Comparison of ENCODE assay signal across 22 cellular contexts in the genomic region with DNA sequence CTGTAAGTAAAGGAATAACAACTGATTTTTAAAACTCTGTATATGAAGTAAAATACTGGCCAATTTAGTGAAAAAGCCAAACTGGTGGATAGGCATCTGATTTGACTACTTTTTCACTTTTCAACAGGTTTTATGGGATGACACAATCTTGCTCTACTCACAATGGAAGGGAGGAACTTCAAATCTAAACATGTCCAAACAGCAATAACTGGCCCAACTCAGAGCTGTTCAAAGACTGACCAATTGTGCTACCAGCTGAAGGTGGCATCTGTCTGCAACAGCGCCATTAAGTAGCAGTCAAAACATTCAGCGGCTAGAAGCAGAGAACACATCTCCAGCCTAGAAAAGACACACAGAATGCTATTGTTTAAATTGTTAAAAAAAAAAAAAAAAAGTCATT. TPM values are rescaled to one million over a fixed set of nuclear protein-coding genes. Genes with fewer than 3 reads are reported as not detected.
DNase-seq lines count a peak whose midpoint lies in the region; ATAC-seq and TF ChIP-seq lines count a peak whose summit lies in the region.
"Had no signal": no experiment of that assay in that cellular context is flagged by ENCODE, and none has a peak within 500 bp of the region (broad histone marks: within the 10 kb centered on the region; RNA-seq: fewer than 3 reads in every experiment).

No MANE protein-coding gene starts in this region.

- intact Hi-C loops in MCF 10A (cut with micrococcal nuclease): no loop called here
- intact Hi-C loops in breast epithelium (cut with DNase I; ENCODE audit: low total_unique reads): no loop called here
- intact Hi-C loops in head of caudate nucleus (cut with DNase I): no loop called here
- intact Hi-C loops in testis (cut with DNase I; ENCODE audit: low total_unique reads): no loop called here

- POLR2A ChIA-PET in MCF 10A (lab: Yijun Ruan, JAX): interaction anchor here (0.9 to 16.5 kb wide), 15 partner anchors 10 to 515 kb away, joined by 3 to 556 read pairs (median 4); partner anchors contain the start of genes ARMC2, CEP57L1, FOXO3 and SESN1

- WGBS in testis, 2 donors: 71 to 75% methylated on average over 2 of the region's 2 CpGs

- no peaks in the 10 kb centered on the region for H3K27me3 Mint-ChIP-seq in MCF 10A (ENCODE audit: insufficient read depth, unreplicated experiment)
- H3K27me3 Mint-ChIP-seq: activated CD4-positive, alpha-beta T cell treated with anti-CD3 and anti-CD28 coated beads, Interleukin-2, amount 10 ng/mL, durations not matched to agents 7 days and 5 days had no signal

- H3K36me3 ChIP-seq in breast epithelium: no peaks in the 10 kb centered on the region
- no peaks in the 10 kb centered on the region for H3K36me3 ChIP-seq in RWPE2 (ENCODE audit: low read depth)
- H3K36me3 ChIP-seq in testis (ENCODE audit: low read depth, missing control alignments): no peaks in the 10 kb centered on the region
- H3K36me3 ChIP-seq: colonic mucosa, thoracic aorta had no signal

- H3K27me3 ChIP-seq in breast epithelium (no peaks in the 10 kb centered on the region), RWPE2 (ENCODE audit: insufficient read depth, poor library complexity, severe bottlenecking) (no peaks in the 10 kb centered on the region), testis (no peaks in the 10 kb centered on the region)
- H3K27me3 ChIP-seq: colonic mucosa had no signal

- no TSS peak for BruUV-seq in MCF 10A (replicated peaks; lab: Mats Ljungman, UMichigan)

- H3K4me1 ChIP-seq in breast epithelium: no peaks in the 10 kb centered on the region
- H3K4me1 ChIP-seq in RWPE2 (ENCODE audit: insufficient read depth, poor library complexity, severe bottlenecking): peaks cover 20% of the 10 kb centered on the region
- peaks cover 23% of the 10 kb centered on the region for H3K4me1 ChIP-seq in testis
- H3K4me1 ChIP-seq: colonic mucosa had no signal

- H3K9me3 ChIP-seq in breast epithelium: no peaks in the 10 kb centered on the region
- H3K9me3 ChIP-seq in RWPE2 (ENCODE audit: severe bottlenecking): no peaks in the 10 kb centered on the region
- H3K9me3 ChIP-seq in testis: no peaks in the 10 kb centered on the region
- H3K9me3 ChIP-seq: colonic mucosa, thoracic aorta had no signal

- TF ChIP-seq CTCF in MCF 10A (IDR thresholded peaks at IDR 0.05; ENCODE audit: unreplicated experiment): no peak
- TF ChIP-seq CTCF in breast epithelium (IDR thresholded peaks at IDR 0.05): no peak
- peak; percentile 7 for TF ChIP-seq CTCF in RWPE2 (IDR thresholded peaks at IDR 0.05; ENCODE audit: poor library complexity, severe bottlenecking)
- no peak for TF ChIP-seq CTCF in testis (IDR thresholded peaks at IDR 0.05)

- peak; percentile 41 for DNase-seq in MCF 10A (ENCODE audit: unreplicated experiment)
- DNase-seq in breast epithelium (ENCODE audit: low spot score in 2 of 2): no peak
- no peak for DNase-seq in RWPE2 (ENCODE audit: low spot score)
- peak in 33 of 42 donors; percentile 10 to 76 (median 41) for DNase-seq in head of caudate nucleus
- no peak for DNase-seq in testis
- no peak for DNase-seq in DMS79 (lab: John Stamatoyannopoulos, UW)
- no peak for DNase-seq in activated CD4-positive, alpha-beta T cell treated with anti-CD3 and anti-CD28 coated beads for 1 hour
- no peak for DNase-seq in activated naive CD4-positive, alpha-beta T cell treated with anti-CD3 and anti-CD28 coated beads, Interleukin-2, amount 50 U/mL, for 72 hours (ENCODE audit: low spot score in 2 of 2)
- DNase-seq: activated CD4-positive, alpha-beta T cell treated with anti-CD3 and anti-CD28 coated beads, Interleukin-2, amount 10 ng/mL, durations not matched to agents 7 days and 5 days; activated CD8-positive, alpha-beta memory T cell treated with anti-CD3 and anti-CD28 coated beads, Interleukin-2, amount 50 U/mL, for 4 hours; activated naive CD8-positive, alpha-beta T cell treated with anti-CD3 and anti-CD28 coated beads, Interleukin-2, amount 10 ng/mL, durations not matched to agents 7 days and 5 days; colonic mucosa; GF-D8; kidney; naive thymus-derived CD4-positive, alpha-beta T cell; NCI-H1048; NCI-H2081; NCI-H510A treated with DMSO at 0.1 percent for 48 hours; SIG-M5 had no signal

- CTCF ChIA-PET in MCF 10A (lab: Yijun Ruan, JAX): interaction anchor here (0.5 to 2.7 kb wide), 10 partner anchors 11 to 741 kb away, joined by 3 to 11 read pairs (median 4); no protein-coding TSS in a partner anchor

- peaks cover 5% of the 10 kb centered on the region for H3K9me3 Mint-ChIP-seq in MCF 10A (ENCODE audit: unreplicated experiment)
- H3K9me3 Mint-ChIP-seq in activated naive CD4-positive, alpha-beta T cell treated with anti-CD3 and anti-CD28 coated beads, Interleukin-2, amount 50 U/mL, for 72 hours: peaks cover 0 to 4% of the 10 kb centered on the region in 2 donors
- H3K9me3 Mint-ChIP-seq: activated CD4-positive, alpha-beta T cell treated with anti-CD3 and anti-CD28 coated beads, Interleukin-2, amount 10 ng/mL, durations not matched to agents 7 days and 5 days had no signal

- no peak for TF ChIP-seq POLR2A in breast epithelium (IDR thresholded peaks at IDR 0.05)
- no peak for TF ChIP-seq POLR2A in testis (IDR thresholded peaks at IDR 0.05)

- peaks cover 25% of the 10 kb centered on the region for H3K4me1 Mint-ChIP-seq in MCF 10A (ENCODE audit: insufficient read depth, unreplicated experiment)

- H3K4me3 Mint-ChIP-seq in MCF 10A (ENCODE audit: unreplicated experiment): no peak overlapping the region
- H3K4me3 Mint-ChIP-seq: activated CD4-positive, alpha-beta T cell treated with anti-CD3 and anti-CD28 coated beads, Interleukin-2, amount 10 ng/mL, durations not matched to agents 7 days and 5 days; activated naive CD8-positive, alpha-beta T cell treated with anti-CD3 and anti-CD28 coated beads, Interleukin-2, amount 10 ng/mL, durations not matched to agents 7 days and 5 days; naive thymus-derived CD4-positive, alpha-beta T cell; stimulated activated effector memory CD8-positive, alpha-beta T cell treated with anti-CD3 and anti-CD28 coated beads, Interleukin-12 subunit alpha, Interleukin-12 subunit beta, amount 100 ng/mL, for 72 hours had no signal

- no peaks in the 10 kb centered on the region for H3K36me3 Mint-ChIP-seq in MCF 10A (ENCODE audit: insufficient read depth, unreplicated experiment)
- H3K36me3 Mint-ChIP-seq in activated naive CD4-positive, alpha-beta T cell treated with anti-CD3 and anti-CD28 coated beads, Interleukin-2, amount 50 U/mL, for 72 hours: peaks cover 4 to 11% of the 10 kb centered on the region in 2 donors
- H3K36me3 Mint-ChIP-seq: stimulated activated effector memory CD8-positive, alpha-beta T cell treated with anti-CD3 and anti-CD28 coated beads, Interleukin-12 subunit alpha, Interleukin-12 subunit beta, amount 100 ng/mL, for 72 hours had no signal

- H3K27ac ChIP-seq in breast epithelium (no peak overlapping the region), RWPE2 (ENCODE audit: poor library complexity, severe bottlenecking) (peak overlapping the region; percentile 9), testis (peak overlapping the region; percentile 49 to 79)
- H3K27ac ChIP-seq: colonic mucosa, thoracic aorta had no signal

- peak; percentile 85 for ATAC-seq in RWPE2 (ENCODE audit: low read depth)
- no peak for ATAC-seq in activated naive CD4-positive, alpha-beta T cell treated with anti-CD3 and anti-CD28 coated beads, Interleukin-2, amount 50 U/mL, for 72 hours
- ATAC-seq: naive thymus-derived CD4-positive, alpha-beta T cell; stimulated activated effector memory CD8-positive, alpha-beta T cell treated with anti-CD3 and anti-CD28 coated beads, Interleukin-12 subunit alpha, Interleukin-12 subunit beta, amount 100 ng/mL, for 72 hours had no signal

- H3K27ac Mint-ChIP-seq in MCF 10A (ENCODE audit: low read depth, unreplicated experiment): peak overlapping the region; percentile 70
- H3K27ac Mint-ChIP-seq in activated naive CD4-positive, alpha-beta T cell treated with anti-CD3 and anti-CD28 coated beads, Interleukin-2, amount 50 U/mL, for 72 hours: no peak overlapping the region
- H3K27ac Mint-ChIP-seq: activated CD4-positive, alpha-beta T cell treated with anti-CD3 and anti-CD28 coated beads, Interleukin-2, amount 10 ng/mL, durations not matched to agents 7 days and 5 days; activated naive CD8-positive, alpha-beta T cell treated with anti-CD3 and anti-CD28 coated beads, Interleukin-2, amount 10 ng/mL, durations not matched to agents 7 days and 5 days; activated T-helper 2 cell treated with anti-CD3 and anti-CD28 coated beads, Interferon-gamma antibody, Interleukin-2, Interleukin-4, amounts not matched to agents 10 μg/mL and 5 μg/mL and 100 μg/mL, durations not matched to agents 14 hours and 24 hours and 36 hours; stimulated activated effector memory CD8-positive, alpha-beta T cell treated with anti-CD3 and anti-CD28 coated beads, Interleukin-12 subunit alpha, Interleukin-12 subunit beta, amount 100 ng/mL, for 72 hours had no signal

- H3K4me3 ChIP-seq in breast epithelium (no peak overlapping the region), RWPE2 (ENCODE audit: severe bottlenecking) (no peak overlapping the region), testis (no peak overlapping the region)
- H3K4me3 ChIP-seq: colonic mucosa, thoracic aorta had no signal

RNA-seq across cellular contexts. Expression of gene SESN1, which starts 44.6 kb away (rescaled TPM):
- total RNA-seq in MCF 10A (2022) (16.7 and 23.0 TPM in 2 replicates), breast epithelium (100 to 1,000 TPM in 2 of 3 donors, 10 to 100 TPM in 1; 70.8 to 141 (median 108) TPM), testis (100 to 1,000 TPM; 132 to 152 TPM)
- 82.0 TPM for polyA plus RNA-seq in testis (ENCODE audit: insufficient read depth, low read depth, low replicate concordance)
- total RNA-seq in activated naive CD4-positive, alpha-beta T cell treated with anti-CD3 and anti-CD28 coated beads, Interleukin-2, amount 50 U/mL, for 72 hours: 10 to 100 TPM; 10.3 to 29.1 TPM

RNA-seq across cellular contexts. Expression of gene CEP57L1, which starts 45.3 kb away (rescaled TPM):
- total RNA-seq in MCF 10A (2022) (16.7 and 18.9 TPM in 2 replicates), breast epithelium (10 to 100 TPM; 14.1 to 23.7 (median 19.8) TPM), testis (10 to 100 TPM; 32.7 to 50.6 TPM)
- 32.5 TPM for polyA plus RNA-seq in testis (ENCODE audit: insufficient read depth, low read depth, low replicate concordance)
- total RNA-seq in activated naive CD4-positive, alpha-beta T cell treated with anti-CD3 and anti-CD28 coated beads, Interleukin-2, amount 50 U/mL, for 72 hours: 10 to 100 TPM; 20.0 to 29.6 TPM

Comparison
In these comparisons a context has a peak if more than half of its experiments do, and no peak if none do; other contexts are left out.
1. DNase-seq: peak in MCF 10A (single experiment) and head of caudate nucleus (33 of 42); none in breast epithelium (0 of 2), RWPE2 (single experiment), testis (single experiment), DMS79 (single experiment), activated CD4-positive, alpha-beta T cell treated with anti-CD3 and anti-CD28 coated beads for 1 hour (single experiment) and activated naive CD4-positive, alpha-beta T cell treated with anti-CD3 and anti-CD28 coated beads, Interleukin-2, amount 50 U/mL, for 72 hours (0 of 2).
2. H3K27ac ChIP-seq: peak in RWPE2 (single experiment) and testis (2 of 2); none in breast epithelium (0 of 2).